In the genomic region with DNA sequence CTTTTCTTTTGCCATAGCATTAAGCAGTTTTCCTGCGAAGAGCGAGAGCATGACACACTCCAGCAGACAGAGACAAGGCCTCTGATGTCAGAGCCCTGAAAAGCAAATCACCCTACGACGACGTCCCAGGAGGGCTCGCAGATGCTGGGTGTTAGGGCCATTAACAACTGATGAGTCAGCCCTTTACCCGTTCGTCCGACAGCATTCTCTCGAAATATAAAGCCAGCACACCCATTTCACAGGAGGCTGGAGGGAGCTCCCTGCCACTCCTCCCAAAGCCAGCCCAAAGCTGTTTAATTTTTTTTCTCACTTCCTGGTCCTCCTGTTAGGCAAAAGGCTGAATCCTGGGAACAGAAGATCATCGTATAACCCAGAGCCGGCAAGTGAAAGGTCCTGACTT, we compare ENCODE assay signal across 12 cellular contexts.
DNase-seq lines count a peak whose midpoint lies in the region; ATAC-seq, FAIRE-seq and TF ChIP-seq lines count a peak whose summit lies in the region.
"Had no signal": no experiment of that assay in that cellular context is flagged by ENCODE, and none has a peak within 500 bp of the region (broad histone marks: within the 10 kb centered on the region; RNA-seq: fewer than 3 reads in every experiment).

No MANE protein-coding gene starts in this region.

- no peak for ATAC-seq in HepG2
- no peak for ATAC-seq in right lobe of liver
- ATAC-seq: stimulated activated memory B cell treated with anti-CD40 and anti-IgM and Interleukin-4, amounts not matched to agents 10 μg/mL and 1 μg/mL and 100 μg/mL, for 72 hours had no signal

- intact Hi-C loops in HepG2 (cut with micrococcal nuclease; ENCODE audit: unreplicated experiment) (loop anchor here (1.0 kb wide), 1 partner anchor 18 kb away; no protein-coding TSS in a partner anchor), right lobe of liver (cut with DNase I) (no loop called here)

- in situ Hi-C loops in HepG2 (cut with HindIII; ENCODE audit: extremely low pct_ligation_motif_present, low pct_unique_long_range_greater_than_20kb) (no loop called here), brain microvascular endothelial cell (cut with HindIII; ENCODE audit: low pct_ligation_motif_present, low sequenced_read_pairs) (no loop called here)

- H4K20me1 ChIP-seq in HepG2 (ENCODE audit: insufficient read depth, low read length), result no peaks in the 10 kb centered on the region; the same call in 1 of the 2 replicates

- H3K27ac ChIP-seq in HepG2 (ENCODE audit: extremely low read length, insufficient read depth, low read length), result no peak overlapping the region
- no peak overlapping the region for H3K27ac ChIP-seq in right lobe of liver
- H3K27ac ChIP-seq in brain microvascular endothelial cell, result peak overlapping the region; percentile 77
- H3K27ac ChIP-seq in WERI-Rb-1, result no peak overlapping the region
- H3K27ac ChIP-seq: C4-2B had no signal

- no peak for TF ChIP-seq EP300 in HepG2 (IDR thresholded peaks at IDR 0.05; ENCODE audit: low read depth in 2 of 2, low read length in 2 of 2)
- TF ChIP-seq EP300 in HepG2 (CRISPR knock-in tag; IDR thresholded peaks at IDR 0.05; ENCODE audit: borderline replicate concordance), result no peak

- H3K4me2 ChIP-seq in HepG2 (ENCODE audit: low read depth, low read length), result no peak overlapping the region

- 50% methylated on average over 12 of the region's 12 CpGs for WGBS in HepG2 (ENCODE audit: low lambda C conversion rate)
- WGBS in right lobe of liver (ENCODE audit: insufficient coverage, low coverage, low lambda C conversion rate, missing lambda C conversion rate), result 74% methylated on average over 6 of the region's 12 CpGs

- POLR2A ChIA-PET in HepG2 (lab: Yijun Ruan, JAX), result no interaction called here

- H3K9ac ChIP-seq in HepG2 (ENCODE audit: insufficient read depth, low read depth, low read length), result no peak overlapping the region

- no peak for TF ChIP-seq CTCF in HepG2 (CRISPR knock-in tag; IDR thresholded peaks at IDR 0.05)
- TF ChIP-seq CTCF in right lobe of liver (IDR thresholded peaks at IDR 0.05), result no peak
- TF ChIP-seq CTCF in brain microvascular endothelial cell (IDR thresholded peaks at IDR 0.05; ENCODE audit: low read depth, low read length, missing control alignments), result no peak
- no peak for TF ChIP-seq CTCF in WERI-Rb-1 (IDR thresholded peaks at IDR 0.05; ENCODE audit: low read depth, low read length)

- no peak for TF ChIP-seq POLR2A in HepG2 (IDR thresholded peaks at IDR 0.05; ENCODE audit: insufficient read depth in 1 of 2, low read depth in 2 of 2, low read length in 2 of 2)
- TF ChIP-seq POLR2A in right lobe of liver (IDR thresholded peaks at IDR 0.05), result no peak

- DNase-seq in HepG2 (ENCODE audit: low spot score), result no peak
- no peak for DNase-seq in right lobe of liver
- peak; percentile 85 for DNase-seq in brain microvascular endothelial cell
- DNase-seq in kidney tubule cell (ENCODE audit: low spot score), result peak; percentile 82
- no peak for DNase-seq in midbrain (lab: John Stamatoyannopoulos, UW)
- no peak for DNase-seq in AG08396 (ENCODE audit: low spot score)
- DNase-seq in NCI-H226, result no peak
- DNase-seq in WERI-Rb-1, result no peak
- DNase-seq: central memory CD4-positive, alpha-beta T cell; T-helper 1 cell had no signal

- H3K9me3 ChIP-seq in HepG2 (ENCODE audit: low read length) (no peaks in the 10 kb centered on the region), right lobe of liver (no peaks in the 10 kb centered on the region), WERI-Rb-1 (ENCODE audit: severe bottlenecking) (no peaks in the 10 kb centered on the region)

- H3K4me1 ChIP-seq in HepG2 (ENCODE audit: insufficient read depth, low read length), result peaks cover 50% of the 10 kb centered on the region
- H3K4me1 ChIP-seq in right lobe of liver, result peaks cover 0 to 20% (median 7%) of the 10 kb centered on the region in 4 donors

- H3K27me3 ChIP-seq in HepG2 (ENCODE audit: control insufficient read depth in 1 of 2, insufficient read depth in 2 of 2, low read length in 2 of 2) (peaks cover 0 to 14% of the 10 kb centered on the region in 2 experiments; a peak in 1 of 5 replicates), right lobe of liver (no peaks in the 10 kb centered on the region), brain microvascular endothelial cell (replicated peaks) (no peaks in the 10 kb centered on the region), WERI-Rb-1 (ENCODE audit: insufficient read depth, low read depth, severe bottlenecking) (no peaks in the 10 kb centered on the region)

- no peak for TF ChIP-seq RAD21 in HepG2 (CRISPR knock-in tag; IDR thresholded peaks at IDR 0.05)

- H2AFZ ChIP-seq in HepG2 (ENCODE audit: low read length), result no peak overlapping the region

- H3K79me2 ChIP-seq in HepG2 (ENCODE audit: insufficient read depth, low read length), result no peaks in the 10 kb centered on the region

- H3K4me3 ChIP-seq in HepG2 (replicated peaks in 1 of 3; ENCODE audit: insufficient read depth in 1 of 3, low read depth in 2 of 3, low read length in 3 of 3) (no peak overlapping the region), right lobe of liver (no peak overlapping the region), brain microvascular endothelial cell (ENCODE audit: low read depth, low read length) (no peak overlapping the region), WERI-Rb-1 (ENCODE audit: low read depth, low read length) (no peak overlapping the region)

- no peak for FAIRE-seq in HepG2 (lab: Jason Lieb, UNC)

- CTCF ChIA-PET in HepG2 (lab: Yijun Ruan, JAX; ENCODE audit: low intra/inter-chr PET ratio, low total read pairs), result no interaction called here

- no TSS peak for BruUV-seq in HepG2 (replicated peaks; lab: Mats Ljungman, UMichigan)

- H3K36me3 ChIP-seq in HepG2 (replicated peaks in 1 of 2; ENCODE audit: control insufficient read depth in 1 of 2, insufficient read depth in 2 of 2, low read length in 2 of 2) (no peaks in the 10 kb centered on the region), right lobe of liver (no peaks in the 10 kb centered on the region), brain microvascular endothelial cell (replicated peaks) (no peaks in the 10 kb centered on the region), WERI-Rb-1 (no peaks in the 10 kb centered on the region)

TF ChIP-seq in HepG2, 621 proteins besides CTCF, POLR2A, EP300 and RAD21:
- TF ChIP-seq, protein P1, sequence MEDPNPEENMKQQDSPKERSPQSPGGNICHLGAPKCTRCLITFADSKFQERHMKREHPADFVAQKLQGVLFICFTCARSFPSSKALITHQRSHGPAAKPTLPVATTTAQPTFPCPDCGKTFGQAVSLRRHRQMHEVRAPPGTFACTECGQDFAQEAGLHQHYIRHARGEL (CRISPR knock-in tag; IDR thresholded peaks at IDR 0.05), result no peak
- no peak for TF ChIP-seq NR1H2 (CRISPR knock-in tag; IDR thresholded peaks at IDR 0.05; ENCODE audit: borderline replicate concordance, low read depth)
- no peak for TF ChIP-seq ZNF343 (CRISPR knock-in tag; IDR thresholded peaks at IDR 0.05)
- TF ChIP-seq KDM5A (IDR thresholded peaks at IDR 0.05; ENCODE audit: borderline replicate concordance, low read length), result no peak
- no peak for TF ChIP-seq GABPB1 (CRISPR knock-in tag; IDR thresholded peaks at IDR 0.05)
- TF ChIP-seq SUZ12 (IDR thresholded peaks at IDR 0.05; ENCODE audit: low read depth, low read length), result no peak
- TF ChIP-seq, protein P2, sequence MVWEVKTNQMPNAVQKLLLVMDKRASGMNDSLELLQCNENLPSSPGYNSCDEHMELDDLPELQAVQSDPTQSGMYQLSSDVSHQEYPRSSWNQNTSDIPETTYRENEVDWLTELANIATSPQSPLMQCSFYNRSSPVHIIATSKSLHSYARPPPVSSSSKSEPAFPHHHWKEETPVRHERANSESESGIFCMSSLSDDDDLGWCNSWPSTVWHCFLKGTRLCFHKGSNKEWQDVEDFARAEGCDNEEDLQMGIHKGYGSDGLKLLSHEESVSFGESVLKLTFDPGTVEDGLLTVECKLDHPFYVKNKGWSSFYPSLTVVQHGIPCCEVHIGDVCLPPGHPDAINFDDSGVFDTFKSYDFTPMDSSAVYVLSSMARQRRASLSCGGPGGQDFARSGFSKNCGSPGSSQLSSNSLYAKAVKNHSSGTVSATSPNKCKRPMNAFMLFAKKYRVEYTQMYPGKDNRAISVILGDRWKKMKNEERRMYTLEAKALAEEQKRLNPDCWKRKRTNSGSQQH (CRISPR knock-in tag; IDR thresholded peaks at IDR 0.05; ENCODE audit: low read depth), result no peak
- TF ChIP-seq MAFK (conservative IDR thresholded peaks at IDR 0.05 in 1 of 2, IDR thresholded peaks at IDR 0.05 in 1 of 2; ENCODE audit: low read length in 2 of 2), result peak; percentile 82 to 92
- TF ChIP-seq ZNF292 (CRISPR knock-in tag; IDR thresholded peaks at IDR 0.05; ENCODE audit: borderline replicate concordance, low read depth), result no peak
- peak; percentile 83 for TF ChIP-seq MAFF (IDR thresholded peaks at IDR 0.05; ENCODE audit: low read depth, low read length)
- TF ChIP-seq, protein P3, sequence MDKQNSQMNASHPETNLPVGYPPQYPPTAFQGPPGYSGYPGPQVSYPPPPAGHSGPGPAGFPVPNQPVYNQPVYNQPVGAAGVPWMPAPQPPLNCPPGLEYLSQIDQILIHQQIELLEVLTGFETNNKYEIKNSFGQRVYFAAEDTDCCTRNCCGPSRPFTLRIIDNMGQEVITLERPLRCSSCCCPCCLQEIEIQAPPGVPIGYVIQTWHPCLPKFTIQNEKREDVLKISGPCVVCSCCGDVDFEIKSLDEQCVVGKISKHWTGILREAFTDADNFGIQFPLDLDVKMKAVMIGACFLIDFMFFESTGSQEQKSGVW (CRISPR knock-in tag; IDR thresholded peaks at IDR 0.05; ENCODE audit: borderline replicate concordance), result no peak
- TF ChIP-seq FOXM1 (CRISPR knock-in tag; IDR thresholded peaks at IDR 0.05), result no peak

Comparison
In these comparisons a context has a peak if more than half of its experiments do, and no peak if none do; other contexts are left out.
1. DNase-seq: peak in brain microvascular endothelial cell (single experiment) and kidney tubule cell (single experiment); none in HepG2 (single experiment), right lobe of liver (0 of 3), midbrain (single experiment), AG08396 (single experiment), NCI-H226 (single experiment) and WERI-Rb-1 (single experiment).